Comparison of ENCODE assay signal across 9 cellular contexts in the genomic region with DNA sequence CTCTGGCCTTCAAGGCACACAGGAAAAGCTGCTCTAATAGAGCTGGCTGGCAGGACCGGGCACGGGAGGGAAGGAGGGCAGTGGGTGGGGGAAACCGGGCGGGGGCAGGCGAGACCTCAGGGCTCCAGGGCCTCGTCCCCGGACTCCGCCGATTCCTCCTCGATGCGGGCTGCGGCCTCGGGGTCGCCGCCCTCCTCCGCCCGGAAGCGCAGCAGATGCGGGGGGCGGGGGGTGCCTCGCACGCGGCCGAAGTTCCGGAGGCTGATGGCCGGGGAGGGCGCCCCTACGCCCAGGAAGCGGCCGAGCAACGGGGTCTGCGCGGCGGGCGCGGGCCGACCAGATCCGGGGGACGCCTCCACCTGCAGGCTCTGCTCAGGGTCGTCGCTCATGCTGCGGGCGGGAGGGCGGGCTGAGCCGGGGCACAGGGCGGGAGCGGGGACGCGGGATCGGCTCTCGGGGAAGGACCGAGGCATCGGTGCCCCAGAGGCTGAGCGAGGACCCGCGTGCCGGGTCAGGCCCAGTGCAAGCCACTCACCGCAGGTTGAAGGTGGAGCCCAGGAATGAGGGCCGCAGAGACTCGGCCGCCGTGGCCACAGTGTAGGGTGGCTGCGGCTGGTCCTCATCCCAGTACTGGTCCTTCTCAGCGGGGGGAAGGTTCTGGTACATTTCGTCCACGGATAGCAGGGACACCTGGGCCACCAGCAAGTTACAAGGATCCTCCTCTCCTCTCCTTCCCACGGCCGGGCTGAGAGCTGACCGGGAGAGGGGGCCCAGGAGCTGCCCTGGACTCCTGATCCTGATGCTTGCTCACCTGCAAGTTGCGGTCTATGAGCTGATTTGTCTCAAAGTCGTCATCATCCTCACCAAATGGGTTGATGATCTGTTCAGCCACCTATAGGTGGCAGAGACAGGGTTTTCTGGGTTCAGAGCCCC. TPM values are rescaled to one million over a fixed set of nuclear protein-coding genes. Genes with fewer than 3 reads are reported as not detected.
DNase-seq lines count a peak whose midpoint lies in the region; ATAC-seq, FAIRE-seq and TF ChIP-seq lines count a peak whose summit lies in the region.
"Had no signal": no experiment of that assay in that cellular context is flagged by ENCODE, and none has a peak within 500 bp of the region (broad histone marks: within the 10 kb centered on the region; RNA-seq: fewer than 3 reads in every experiment).

No MANE protein-coding gene starts in this region.

- H3K4me3 Mint-ChIP-seq in T-helper 1 cell treated with Interleukin-12 subunit alpha and Interleukin-12 subunit beta and Interleukin-4 antibody, amounts not matched to agents 30 μg/mL and 1 μg/mL, for 36 hours, result peak overlapping the region; percentile 65

- H3K4me2 ChIP-seq in osteoblast (ENCODE audit: insufficient read depth, low read length), result peak overlapping the region; percentile 78

- peaks cover 20% of the 10 kb centered on the region for H3K36me3 Mint-ChIP-seq in T-helper 1 cell treated with Interleukin-12 subunit alpha and Interleukin-12 subunit beta and Interleukin-4 antibody, amounts not matched to agents 30 μg/mL and 1 μg/mL, for 36 hours (ENCODE audit: low read depth)

- H3K4me3 ChIP-seq in esophagus squamous epithelium (peak overlapping the region; percentile 31 to 68 (median 43)), osteoblast (ENCODE audit: insufficient read depth, low read length) (peak overlapping the region; percentile 65)

- no peaks in the 10 kb centered on the region for H3K9me3 ChIP-seq in esophagus squamous epithelium
- H3K9me3 ChIP-seq in osteoblast (ENCODE audit: low read depth, low read length), result no peaks in the 10 kb centered on the region

- peak; percentile 52; the same call in 1 of the 2 replicates for TF ChIP-seq POLR2A in GM12892 (IDR thresholded peaks at IDR 0.05; ENCODE audit: low read depth, low read length)
- no peak for TF ChIP-seq POLR2A in esophagus squamous epithelium (IDR thresholded peaks at IDR 0.05)

- FAIRE-seq in GM12892 (lab: Jason Lieb, UNC), result no peak
- FAIRE-seq: TTC549 had no signal

- peaks cover 20 to 42% (median 27%) of the 10 kb centered on the region in 3 donors for H3K4me1 ChIP-seq in esophagus squamous epithelium
- peaks cover 18% of the 10 kb centered on the region for H3K4me1 ChIP-seq in osteoblast (ENCODE audit: insufficient read depth, low read length)

- TF ChIP-seq CTCF in esophagus squamous epithelium (IDR thresholded peaks at IDR 0.05) (peak in 1 of 6 experiments; percentile 5), osteoblast (IDR thresholded peaks at IDR 0.05; ENCODE audit: extremely low read depth, low read depth, low read length) (peak; percentile 12)

- H2AFZ ChIP-seq in osteoblast (ENCODE audit: low read length), result peak overlapping the region; percentile 76

- no peak for DNase-seq in GM12892 (ENCODE audit: insufficient read length)
- no peak for DNase-seq in esophagus squamous epithelium (lab: John Stamatoyannopoulos, UW)
- DNase-seq in osteoblast (ENCODE audit: insufficient read length, low spot score, missing footprints), result peak; percentile 89
- no peak for DNase-seq in NOMO-1 (lab: John Stamatoyannopoulos, UW; ENCODE audit: unreplicated experiment in 2 of 2)

- peak overlapping the region; percentile 45 for H3K27ac Mint-ChIP-seq in T-helper 1 cell treated with Interleukin-12 subunit alpha and Interleukin-12 subunit beta and Interleukin-4 antibody, amounts not matched to agents 30 μg/mL and 1 μg/mL, for 36 hours

- WGBS in esophagus squamous epithelium, 2 donors, result 55 to 83% methylated on average over 2 to 10 of the region's 71 CpGs

- H3K79me2 ChIP-seq in osteoblast (ENCODE audit: insufficient read depth, low read length), result no peaks in the 10 kb centered on the region

- H3K27me3 ChIP-seq in esophagus squamous epithelium, result no peaks in the 10 kb centered on the region
- no peaks in the 10 kb centered on the region for H3K27me3 ChIP-seq in osteoblast (ENCODE audit: insufficient read depth, low read length)

- intact Hi-C loops in esophagus squamous epithelium (cut with DNase I), result loop anchor here (10.0 kb wide), 1 partner anchor 50 kb away; no protein-coding TSS in a partner anchor

- H3K36me3 ChIP-seq in esophagus squamous epithelium (peaks cover 0 to 30% (median 12%) of the 10 kb centered on the region in 3 donors), osteoblast (ENCODE audit: insufficient read depth, low read length) (peaks cover 14% of the 10 kb centered on the region)

- no peaks in the 10 kb centered on the region for H3K27me3 Mint-ChIP-seq in T-helper 1 cell treated with Interleukin-12 subunit alpha and Interleukin-12 subunit beta and Interleukin-4 antibody, amounts not matched to agents 30 μg/mL and 1 μg/mL, for 36 hours (ENCODE audit: low read depth)

- H3K9me3 Mint-ChIP-seq in T-helper 1 cell treated with Interleukin-12 subunit alpha and Interleukin-12 subunit beta and Interleukin-4 antibody, amounts not matched to agents 30 μg/mL and 1 μg/mL, for 36 hours, result no peaks in the 10 kb centered on the region

- peak overlapping the region in 3 of 4 donors; percentile 32 to 55 (median 54) for H3K27ac ChIP-seq in esophagus squamous epithelium
- no peak overlapping the region for H3K27ac ChIP-seq in osteoblast (ENCODE audit: low read depth, low read length)

- no peak for ATAC-seq in GM18867 (IDR thresholded peaks at IDR 0.05; ENCODE audit: unreplicated experiment)
- ATAC-seq in HG02970 (IDR thresholded peaks at IDR 0.05; ENCODE audit: low FRiP score, unreplicated experiment), result no peak
- ATAC-seq in HG03469 (IDR thresholded peaks at IDR 0.05; ENCODE audit: unreplicated experiment), result no peak

- peaks cover 26% of the 10 kb centered on the region for H3K4me1 Mint-ChIP-seq in T-helper 1 cell treated with Interleukin-12 subunit alpha and Interleukin-12 subunit beta and Interleukin-4 antibody, amounts not matched to agents 30 μg/mL and 1 μg/mL, for 36 hours (ENCODE audit: low read depth)

- no peaks in the 10 kb centered on the region for H4K20me1 ChIP-seq in osteoblast (ENCODE audit: insufficient read depth, low read length)

RNA-seq across cellular contexts. Expression of a gene that starts 3.6 kb away (rescaled TPM):
- polyA plus RNA-seq in GM12892 (2012; ENCODE audit: missing spikeins), result 0.72 TPM
- total RNA-seq in esophagus squamous epithelium, result under 1 TPM in 1 of 4 donors, not detected in 3; 0.26 TPM
- under 0.01 TPM in 1 of 2 replicates, not detected in the other for total RNA-seq in osteoblast

RNA-seq across cellular contexts. Expression of a gene that starts 9.0 kb away (rescaled TPM):
- 7,749 TPM for polyA plus RNA-seq in GM12892 (2012; ENCODE audit: missing spikeins)
- total RNA-seq in esophagus squamous epithelium (1,000 to 10,000 TPM; 1,915 to 3,855 (median 2,689) TPM), osteoblast (1,174 and 1,221 TPM in 2 replicates)

RNA-seq across cellular contexts. Expression of a gene that starts 15.8 kb away (rescaled TPM):
- 14.4 TPM for polyA plus RNA-seq in GM12892 (2012; ENCODE audit: missing spikeins)
- 10 to 100 TPM; 10.3 to 36.2 (median 30.7) TPM for total RNA-seq in esophagus squamous epithelium
- 33.7 and 35.1 TPM in 2 replicates for total RNA-seq in osteoblast

RNA-seq across cellular contexts. Expression of a gene that starts 22.8 kb away (rescaled TPM):
- polyA plus RNA-seq in GM12892 (2012; ENCODE audit: missing spikeins), result not detected
- total RNA-seq in esophagus squamous epithelium (not detected), osteoblast (0.29 and 0.36 TPM in 2 replicates)

RNA-seq across cellular contexts. Expression of a gene that starts 24.0 kb away (rescaled TPM):
- polyA plus RNA-seq in GM12892 (2012; ENCODE audit: missing spikeins), result 1.4 TPM
- total RNA-seq in esophagus squamous epithelium (1 to 10 TPM in 3 of 4 donors, under 1 TPM in 1; 0.68 to 5.3 (median 4.1) TPM), osteoblast (21.4 and 23.6 TPM in 2 replicates)
